ENCODE assay signal across 8 cellular contexts in the genomic region with DNA sequence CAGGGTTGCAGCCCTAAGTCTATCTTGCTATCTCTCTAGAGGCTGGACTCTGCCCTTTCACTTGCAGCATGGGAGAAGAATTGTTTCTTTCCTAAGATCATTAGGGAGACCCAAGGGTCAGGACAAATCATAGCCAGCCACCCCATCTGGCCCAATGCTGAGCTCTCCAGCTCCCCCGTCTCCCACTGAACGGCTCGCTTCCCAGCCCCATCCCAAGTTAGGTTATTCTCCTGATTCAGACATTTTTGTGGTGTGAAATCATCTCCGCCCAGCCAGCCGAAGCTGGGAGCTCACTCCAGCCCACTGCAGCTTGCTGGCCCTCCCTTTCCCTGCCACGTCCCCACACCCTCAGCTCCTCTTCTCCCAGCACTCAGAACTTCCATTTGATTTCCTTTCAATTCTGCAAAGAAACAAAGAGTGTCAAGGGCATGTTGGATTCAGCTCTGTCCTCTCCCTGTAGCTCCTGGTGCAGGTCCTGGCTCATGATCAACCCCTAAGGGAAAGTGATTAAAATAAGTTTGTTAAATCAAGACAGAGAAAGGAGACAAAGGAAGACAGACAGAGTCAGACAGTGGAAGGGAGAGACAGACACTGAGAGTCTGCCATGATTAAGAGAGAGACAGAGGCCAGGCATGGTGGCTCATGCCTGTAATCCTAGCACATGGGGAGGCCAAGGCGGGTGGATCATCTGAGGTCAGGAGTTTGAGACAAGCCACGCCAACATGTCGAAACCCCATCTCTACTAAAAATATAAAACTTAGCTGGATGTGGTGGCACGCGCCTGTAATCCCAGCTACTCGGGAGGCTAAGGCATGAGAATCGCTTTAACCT. TPM values are rescaled to one million over a fixed set of nuclear protein-coding genes. Genes with fewer than 3 reads are reported as not detected.
DNase-seq lines count a peak whose midpoint lies in the region; ATAC-seq and TF ChIP-seq lines count a peak whose summit lies in the region.

No MANE protein-coding gene starts in this region.

- CTCF ChIA-PET in MCF 10A (lab: Yijun Ruan, JAX) = interaction anchor here (0.7 to 11.4 kb wide), 14 partner anchors 9 to 650 kb away, joined by 3 to 68 read pairs (median 4); no protein-coding TSS in a partner anchor

- no peak overlapping the region for H4K91ac ChIP-seq in H9 (ENCODE audit: insufficient read length, low read depth, low read length)

- no peak overlapping the region for H4K8ac ChIP-seq in H9 (replicated peaks; ENCODE audit: insufficient read length, low read depth, low read length)

- ATAC-seq in HG02981 (IDR thresholded peaks at IDR 0.05; ENCODE audit: unreplicated experiment) = no peak
- ATAC-seq in activated T-helper 17 cell treated with anti-CD3 and anti-CD28 coated beads, Interleukin-2, amount 50 U/mL, for 72 hours (replicated peaks) = no peak
- ATAC-seq in HG03439 (IDR thresholded peaks at IDR 0.05; ENCODE audit: unreplicated experiment) = no peak

- H3K4me3 Mint-ChIP-seq in H9 (no peak overlapping the region), MCF 10A (ENCODE audit: unreplicated experiment) (peak overlapping the region; percentile 13)
- no peak overlapping the region for H3K4me3 Mint-ChIP-seq in activated T-helper 17 cell treated with anti-CD3 and anti-CD28 coated beads, Interleukin-2, amount 50 U/mL, for 72 hours

- no peak overlapping the region for H3K4ac ChIP-seq in H9 (ENCODE audit: low read depth, low read length)

- peaks cover 43% of the 10 kb centered on the region for H3F3A ChIP-seq in smooth muscle cell (ENCODE audit: low read depth)

- H3K27me3 Mint-ChIP-seq in H9 (ENCODE audit: low read depth) (peaks cover 1% of the 10 kb centered on the region; the same call in 1 of the 2 replicates), MCF 10A (ENCODE audit: insufficient read depth, unreplicated experiment) (no peaks in the 10 kb centered on the region)
- peaks cover 9% of the 10 kb centered on the region for H3K27me3 Mint-ChIP-seq in activated T-helper 17 cell treated with anti-CD3 and anti-CD28 coated beads, Interleukin-2, amount 50 U/mL, for 72 hours

- no peaks in the 10 kb centered on the region for H4K20me1 ChIP-seq in H9 (ENCODE audit: control insufficient read depth, insufficient read depth, insufficient read length)
- no peaks in the 10 kb centered on the region for H4K20me1 ChIP-seq in smooth muscle cell (ENCODE audit: low read depth)

- H2AK5ac ChIP-seq in H9 (ENCODE audit: insufficient read length, low read length) = no peak overlapping the region

- no peaks in the 10 kb centered on the region for H3K23me2 ChIP-seq in H9 (ENCODE audit: insufficient read length, low read depth, low read length, poor library complexity, severe bottlenecking)

- H2BK15ac ChIP-seq in H9 (ENCODE audit: low read depth, low read length) = no peak overlapping the region

- TF ChIP-seq CTCF in H9 (conservative IDR thresholded peaks at IDR 0.05) (no peak), MCF 10A (IDR thresholded peaks at IDR 0.05; ENCODE audit: unreplicated experiment) (no peak), smooth muscle cell (IDR thresholded peaks at IDR 0.05; ENCODE audit: borderline replicate concordance, insufficient read depth, poor library complexity, severe bottlenecking) (no peak)

- H3K36me3 Mint-ChIP-seq in H9 (ENCODE audit: insufficient read depth in 1 of 3, low read depth in 3 of 3) = no peaks in the 10 kb centered on the region
- no peaks in the 10 kb centered on the region for H3K36me3 Mint-ChIP-seq in MCF 10A (ENCODE audit: insufficient read depth, unreplicated experiment)
- H3K36me3 Mint-ChIP-seq in activated T-helper 17 cell treated with anti-CD3 and anti-CD28 coated beads, Interleukin-2, amount 50 U/mL, for 72 hours (ENCODE audit: low read depth) = no peaks in the 10 kb centered on the region

- H2AFZ ChIP-seq in H9 (ENCODE audit: low read length) (peak overlapping the region; percentile 49), smooth muscle cell (ENCODE audit: low read depth) (no peak overlapping the region)

- no TSS peak for BruUV-seq in MCF 10A (replicated peaks; lab: Mats Ljungman, UMichigan)

- no peaks in the 10 kb centered on the region for H3K79me1 ChIP-seq in H9 (ENCODE audit: insufficient read depth, low read depth, low read length, poor library complexity, severe bottlenecking)

- intact Hi-C loops in MCF 10A (cut with micrococcal nuclease) = no loop called here

- H3K4me1 ChIP-seq in H9 (ENCODE audit: insufficient read depth, low read length) (peaks cover 7% of the 10 kb centered on the region; the same call in 1 of the 2 replicates), smooth muscle cell (ENCODE audit: low read depth) (peaks cover 27% of the 10 kb centered on the region)

- H3K9ac ChIP-seq in H9 (ENCODE audit: extremely low read depth, insufficient read length, low read length) (no peak overlapping the region), smooth muscle cell (ENCODE audit: low read depth) (peak overlapping the region; percentile 97)

- H3K27ac ChIP-seq in H9 (ENCODE audit: insufficient read length, low read depth, low read length) = no peak overlapping the region
- H3K27ac ChIP-seq in smooth muscle cell (ENCODE audit: low read depth) = peak overlapping the region; percentile 100

- H2BK12ac ChIP-seq in H9 (ENCODE audit: insufficient read length, low read depth, low read length) = no peak overlapping the region

- H3K9me3 Mint-ChIP-seq in H9 = no peaks in the 10 kb centered on the region
- H3K9me3 Mint-ChIP-seq in MCF 10A (ENCODE audit: unreplicated experiment) = no peaks in the 10 kb centered on the region
- H3K9me3 Mint-ChIP-seq in activated T-helper 17 cell treated with anti-CD3 and anti-CD28 coated beads, Interleukin-2, amount 50 U/mL, for 72 hours = no peaks in the 10 kb centered on the region

- no peaks in the 10 kb centered on the region for H3K79me2 ChIP-seq in H9 (ENCODE audit: insufficient read depth, low read length)
- no peaks in the 10 kb centered on the region for H3K79me2 ChIP-seq in smooth muscle cell (ENCODE audit: low read depth)

- DNase-seq in H9 (peak; percentile 57), MCF 10A (ENCODE audit: unreplicated experiment) (peak; percentile 85), iris pigment epithelial cell (ENCODE audit: low read depth) (peak; percentile 98), smooth muscle cell (lab: John Stamatoyannopoulos, UW; ENCODE audit: unreplicated experiment) (peak; percentile 56), NCI-H2029 (lab: John Stamatoyannopoulos, UW) (no peak)

- POLR2A ChIA-PET in MCF 10A (lab: Yijun Ruan, JAX) = interaction anchor here (0.6 to 1.1 kb wide), 5 partner anchors 8 to 54 kb away, joined by 3 to 5 read pairs (median 3); a partner anchor contains a TSS

- H3K4me3 ChIP-seq in smooth muscle cell = no peak overlapping the region

- H3T11ph ChIP-seq in H9 (ENCODE audit: low read length) = no peak overlapping the region

- H4K5ac ChIP-seq in H9 (ENCODE audit: insufficient read length, low read depth, low read length) = no peak overlapping the region

- H3K4me2 ChIP-seq in H9 (ENCODE audit: insufficient read depth, insufficient read length, low read length) (no peak overlapping the region), smooth muscle cell (peak overlapping the region; percentile 66)

- no peak overlapping the region for H2BK120ac ChIP-seq in H9 (ENCODE audit: low read depth, low read length, poor library complexity, severe bottlenecking)

- H3K4me1 Mint-ChIP-seq in H9 (peaks cover 20 to 28% of the 10 kb centered on the region in 2 experiments), MCF 10A (ENCODE audit: insufficient read depth, unreplicated experiment) (peaks cover 18% of the 10 kb centered on the region)
- H3K4me1 Mint-ChIP-seq in activated T-helper 17 cell treated with anti-CD3 and anti-CD28 coated beads, Interleukin-2, amount 50 U/mL, for 72 hours = no peaks in the 10 kb centered on the region

- no peaks in the 10 kb centered on the region; the same call in 1 of the 2 replicates for H3K27me3 ChIP-seq in H9 (ENCODE audit: insufficient read depth, low read length)
- no peaks in the 10 kb centered on the region for H3K27me3 ChIP-seq in smooth muscle cell (ENCODE audit: low read depth)

- H3K18ac ChIP-seq in H9 (ENCODE audit: insufficient read length, low read depth, low read length) = no peak overlapping the region

- H3K14ac ChIP-seq in H9 (ENCODE audit: insufficient read depth, low read length) = no peak overlapping the region; the same call in 1 of the 2 replicates

- no peak overlapping the region for H3K56ac ChIP-seq in H9 (ENCODE audit: insufficient read length, low read depth, low read length)

- H3K27ac Mint-ChIP-seq in H9 (peak overlapping the region; percentile 2 to 76 (median 56); a peak in 4 of 7 replicates), MCF 10A (ENCODE audit: low read depth, unreplicated experiment) (peak overlapping the region; percentile 58)
- no peak overlapping the region for H3K27ac Mint-ChIP-seq in activated T-helper 17 cell treated with anti-CD3 and anti-CD28 coated beads, Interleukin-2, amount 50 U/mL, for 72 hours

- H2BK20ac ChIP-seq in H9 (ENCODE audit: low read depth, low read length, poor library complexity, severe bottlenecking) = no peak overlapping the region

- WGBS in H9 (ENCODE audit: extremely low coverage, insufficient read length, low lambda C conversion rate) = no CpG with 5 or more reads among the region's 13 CpGs
- WGBS in smooth muscle cell (ENCODE audit: low lambda C conversion rate) = 12% methylated on average over 13 of the region's 13 CpGs

- H2BK5ac ChIP-seq in H9 (ENCODE audit: insufficient read length, low read length) = no peak overlapping the region

- no peak overlapping the region for H3K23ac ChIP-seq in H9 (ENCODE audit: insufficient read length, low read depth, low read length)

- H3K9me3 ChIP-seq in H9 (ENCODE audit: control insufficient read depth, low read depth, low read length) = no peaks in the 10 kb centered on the region
- no peaks in the 10 kb centered on the region for H3K9me3 ChIP-seq in smooth muscle cell (replicated peaks; ENCODE audit: low read depth)

- no peaks in the 10 kb centered on the region for H3K36me3 ChIP-seq in smooth muscle cell (ENCODE audit: low read depth)

RNA-seq across cellular contexts. Expression of a gene that starts 12.6 kb away (rescaled TPM):
- total RNA-seq in H9 (2021) (320 and 323 TPM in 2 replicates), MCF 10A (2022) (17.4 and 32.6 TPM in 2 replicates), smooth muscle cell (7,113 and 8,137 TPM in 2 replicates)
- 13,534 and 19,518 TPM in 2 replicates for polyA plus RNA-seq in smooth muscle cell
- under 1 TPM in 1 of 2 donors, not detected in 1; 0.26 TPM for total RNA-seq in activated T-helper 17 cell treated with anti-CD3 and anti-CD28 coated beads, Interleukin-2, amount 50 U/mL, for 72 hours

RNA-seq across cellular contexts. Expression of a gene that starts 59.1 kb away (rescaled TPM):
- total RNA-seq in H9 (2021) (75.0 and 79.7 TPM in 2 replicates), MCF 10A (2022) (155 and 168 TPM in 2 replicates), smooth muscle cell (73.3 and 84.3 TPM in 2 replicates)
- 315 and 337 TPM in 2 replicates for polyA plus RNA-seq in smooth muscle cell
- 10 to 100 TPM; 41.8 to 87.8 TPM for total RNA-seq in activated T-helper 17 cell treated with anti-CD3 and anti-CD28 coated beads, Interleukin-2, amount 50 U/mL, for 72 hours

Comparison
In these comparisons a context has a peak if more than half of its experiments do, and no peak if none do; other contexts are left out.
1. RNA of a gene that starts 12.6 kb away (total RNA-seq): 7,113 to 8,137 TPM in smooth muscle cell, 320 to 323 TPM in H9 and 17.4 to 32.6 TPM in MCF 10A; 0.26 TPM in activated T-helper 17 cell treated with anti-CD3 and anti-CD28 coated beads, Interleukin-2, amount 50 U/mL, for 72 hours; every median in the first group is over 10 times any median in the second.